ENCODE assay signal across 10 cellular contexts in the genomic region with DNA sequence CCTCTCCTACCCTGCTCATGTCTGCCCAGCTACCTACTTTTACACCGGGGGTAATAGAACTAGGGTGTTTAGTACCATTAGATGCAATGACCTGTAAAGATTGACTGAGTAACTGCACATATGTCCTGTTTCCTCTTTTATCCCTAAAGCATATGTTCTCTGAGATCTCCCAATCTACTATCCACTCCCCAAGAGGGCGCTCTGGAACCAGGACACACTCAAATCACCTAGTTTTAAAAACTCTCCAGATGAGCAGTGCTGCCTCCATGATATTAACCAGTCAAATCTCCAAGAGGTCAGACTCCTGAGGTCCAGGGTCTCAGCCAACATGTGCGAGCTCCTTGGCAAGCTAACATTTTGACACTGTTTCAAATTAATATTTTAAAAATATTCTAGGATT.
DNase-seq lines count a peak whose midpoint lies in the region; ATAC-seq, FAIRE-seq and TF ChIP-seq lines count a peak whose summit lies in the region.
"Had no signal": no experiment of that assay in that cellular context is flagged by ENCODE, and none has a peak within 500 bp of the region (broad histone marks: within the 10 kb centered on the region; RNA-seq: fewer than 3 reads in every experiment).

No MANE protein-coding gene starts in this region.

- FAIRE-seq in frontal cortex (lab: Jason Lieb, UNC) = no peak

- no peak for ATAC-seq in GM18520 (IDR thresholded peaks at IDR 0.05; ENCODE audit: unreplicated experiment)
- no peak for ATAC-seq in GM18502 (IDR thresholded peaks at IDR 0.05; ENCODE audit: poor library complexity, unreplicated experiment)
- ATAC-seq in GM21786 (IDR thresholded peaks at IDR 0.05; ENCODE audit: unreplicated experiment) = no peak

- TF ChIP-seq CTCF in GM06990 (IDR thresholded peaks at IDR 0.05; ENCODE audit: insufficient read depth, low read length, poor library complexity, severe bottlenecking) (peak; percentile 27), endodermal cell (conservative IDR thresholded peaks at IDR 0.05) (peak; percentile 63)

- peak; percentile 20 for DNase-seq in A172 (ENCODE audit: low spot score)
- DNase-seq in GM06990 (ENCODE audit: extremely low read depth, insufficient read length) = no peak
- peak; percentile 56 for DNase-seq in NCI-H82 (lab: John Stamatoyannopoulos, UW)
- DNase-seq in endodermal cell = no peak
- no peak for DNase-seq in frontal cortex (ENCODE audit: low spot score in 2 of 2)
- DNase-seq: DND-41, NCI-H1436 had no signal

- H3K4me3 Mint-ChIP-seq in endodermal cell = no peak overlapping the region

- no peaks in the 10 kb centered on the region for H3K27me3 ChIP-seq in GM06990 (replicated peaks; ENCODE audit: control insufficient read depth, insufficient read depth, low read length)
- H3K27me3 ChIP-seq in endodermal cell (ENCODE audit: control insufficient read depth, insufficient read depth, low read length, poor library complexity, severe bottlenecking) = peaks cover 17% of the 10 kb centered on the region

- peaks cover 7% of the 10 kb centered on the region for H3K27me3 Mint-ChIP-seq in endodermal cell (ENCODE audit: insufficient read depth)

- H3K9me3 ChIP-seq in endodermal cell (ENCODE audit: control insufficient read depth, low read length) = no peaks in the 10 kb centered on the region

- no peak overlapping the region for H3K27ac ChIP-seq in endodermal cell (ENCODE audit: low read depth, low read length)

- H3K36me3 Mint-ChIP-seq in endodermal cell (ENCODE audit: low read depth) = no peaks in the 10 kb centered on the region

- no peaks in the 10 kb centered on the region for H3K36me3 ChIP-seq in GM06990 (ENCODE audit: control insufficient read depth, insufficient read depth, low read length)
- no peaks in the 10 kb centered on the region for H3K36me3 ChIP-seq in endodermal cell (ENCODE audit: control insufficient read depth, insufficient read depth, low read length)

- H3K4me3 ChIP-seq in GM06990 (replicated peaks; ENCODE audit: low read depth, low read length) (no peak overlapping the region), endodermal cell (ENCODE audit: low read length) (no peak overlapping the region)

- H3K4me1 Mint-ChIP-seq in endodermal cell = peaks cover 22% of the 10 kb centered on the region

- 60 to 100% methylated on average over 1 to 3 of the region's 3 CpGs for WGBS in endodermal cell (ENCODE audit: insufficient coverage in 1 of 2, insufficient read length in 1 of 2), 2 experiments

- peaks cover 4% of the 10 kb centered on the region for H3K4me1 ChIP-seq in endodermal cell (ENCODE audit: control insufficient read depth, insufficient read depth, low read length)

- H3K9me3 Mint-ChIP-seq in endodermal cell = no peaks in the 10 kb centered on the region

- H3K27ac Mint-ChIP-seq in endodermal cell = no peak overlapping the region

- H3K9ac ChIP-seq in endodermal cell (ENCODE audit: extremely low read depth, low read length, poor library complexity, severe bottlenecking) = no peak overlapping the region

Comparison
In these comparisons a context has a peak if more than half of its experiments do, and no peak if none do; other contexts are left out.
1. DNase-seq: peak in A172 (single experiment) and NCI-H82 (single experiment); none in GM06990 (single experiment), endodermal cell (single experiment) and frontal cortex (0 of 2).